Comparison of ENCODE assay signal across 14 cellular contexts in genomic region chr16:19578378-19578851, GRCh38. TPM values are rescaled to one million over a fixed set of nuclear protein-coding genes. Genes with fewer than 3 reads are reported as not detected.
DNase-seq lines count a peak whose midpoint lies in the region; TF ChIP-seq lines count a peak whose summit lies in the region.
"Had no signal": no experiment of that assay in that cellular context is flagged by ENCODE, and none has a peak within 500 bp of the region (broad histone marks: within the 10 kb centered on the region; RNA-seq: fewer than 3 reads in every experiment).

No MANE protein-coding gene starts in this region.

- WGBS in lower leg skin, 2 donors = 70 to 89% methylated on average over 8 of the region's 8 CpGs

- TF ChIP-seq CTCF in astrocyte of the spinal cord (IDR thresholded peaks at IDR 0.05; ENCODE audit: low read depth, low read length) = no peak
- no peak for TF ChIP-seq CTCF in lower leg skin (IDR thresholded peaks at IDR 0.05)

- DNase-seq in Ammon's horn (ENCODE audit: low spot score) (peak; percentile 98), astrocyte of the spinal cord (ENCODE audit: low read depth, low spot score) (peak; percentile 58), globus pallidus (ENCODE audit: low spot score) (peak; percentile 99), occipital lobe (lab: John Stamatoyannopoulos, UW) (peak; percentile 80), NCI-H2081 treated with DMSO at 0.1 percent for 48 hours (lab: John Stamatoyannopoulos, UW) (no peak), lower leg skin (ENCODE audit: low spot score in 2 of 2) (no peak), ureter (ENCODE audit: low spot score) (no peak)
- no peak for DNase-seq in stimulated activated CD4-positive, alpha-beta T cell treated with anti-CD3 and anti-CD28 coated beads, Interleukin-2, amount 100 ng/mL, for 48 hours
- DNase-seq: activated CD4-positive, alpha-beta memory T cell treated with anti-CD3 and anti-CD28 coated beads for 36 hours; activated T-cell treated with anti-CD3 and anti-CD28 coated beads, Interleukin-2, amount 50 U/mL, for 48 hours; Calu3; NCI-H1048; NCI-H2171 treated with DMSO at 0.1 percent for 48 hours had no signal

- intact Hi-C loops in lower leg skin (cut with DNase I; ENCODE audit: low total_unique reads) = no loop called here

- H3K4me3 ChIP-seq in astrocyte of the spinal cord (ENCODE audit: low read depth, low read length) (no peak overlapping the region), lower leg skin (ENCODE audit: low read depth, poor library complexity, severe bottlenecking) (no peak overlapping the region)
- H3K4me3 ChIP-seq: heart right ventricle had no signal

- no peak for TF ChIP-seq POLR2A in lower leg skin (IDR thresholded peaks at IDR 0.05)

- in situ Hi-C loops in astrocyte of the spinal cord (cut with HindIII; ENCODE audit: low sequenced_read_pairs) = no loop called here

RNA-seq across cellular contexts. Expression of gene VPS35L, which starts 22.9 kb away (rescaled TPM):
- 43.2 TPM for total RNA-seq in occipital lobe
- total RNA-seq in lower leg skin = 10 to 100 TPM; 14.5 to 24.2 (median 17.0) TPM
- total RNA-seq in ureter = 76.4 TPM

RNA-seq across cellular contexts. Expression of gene CCP110, which starts 54.7 kb away (rescaled TPM):
- total RNA-seq in occipital lobe (85.5 TPM), lower leg skin (1 to 10 TPM; 6.6 to 8.6 (median 7.5) TPM), ureter (36.0 TPM)

RNA-seq across cellular contexts. Expression of gene GDE1, which starts 56.5 kb away (rescaled TPM):
- total RNA-seq in occipital lobe (29.9 TPM), lower leg skin (10 to 100 TPM; 41.7 to 65.0 (median 58.6) TPM), ureter (80.8 TPM)

Comparison
In these comparisons a context has a peak if more than half of its experiments do, and no peak if none do; other contexts are left out.
1. DNase-seq: peak in Ammon's horn (single experiment), astrocyte of the spinal cord (single experiment), globus pallidus (single experiment) and occipital lobe (single experiment); none in NCI-H2081 treated with DMSO at 0.1 percent for 48 hours (single experiment), lower leg skin (0 of 2), stimulated activated CD4-positive, alpha-beta T cell treated with anti-CD3 and anti-CD28 coated beads, Interleukin-2, amount 100 ng/mL, for 48 hours (0 of 2) and ureter (single experiment).